In the genomic region with DNA sequence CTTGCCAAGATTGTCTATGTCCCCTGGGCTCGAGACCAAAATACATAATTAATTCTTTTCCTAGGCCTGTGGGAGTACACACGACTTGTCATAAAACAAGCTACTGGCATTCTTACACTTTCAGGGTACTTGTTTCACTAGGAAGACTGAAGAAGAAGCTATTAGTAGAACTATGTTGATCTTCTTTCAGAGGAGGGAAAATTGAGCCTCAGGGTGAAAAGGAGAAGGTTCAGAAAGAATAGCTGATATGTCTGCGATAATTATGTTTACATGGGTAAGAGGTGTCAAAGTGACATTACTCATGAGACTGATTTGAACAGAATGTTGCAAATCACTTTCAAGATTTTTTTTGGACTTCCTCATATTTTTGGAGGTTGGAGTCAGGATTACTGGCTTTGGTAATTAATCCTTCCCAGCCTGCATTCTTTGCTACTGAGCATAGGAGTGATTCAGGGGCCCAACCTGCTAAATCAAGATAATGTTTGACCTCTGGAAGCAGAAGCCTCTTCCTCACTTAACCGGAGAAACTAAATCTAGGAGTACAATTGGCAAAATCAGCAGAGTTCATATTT, we compare ENCODE assay signal across 13 cellular contexts.
DNase-seq lines count a peak whose midpoint lies in the region; ATAC-seq and TF ChIP-seq lines count a peak whose summit lies in the region.
"Had no signal": no experiment of that assay in that cellular context is flagged by ENCODE, and none has a peak within 500 bp of the region (broad histone marks: within the 10 kb centered on the region; RNA-seq: fewer than 3 reads in every experiment).

No MANE protein-coding gene starts in this region.

- DNase-seq in left ventricle myocardium superior, result no peak
- DNase-seq in right cardiac atrium, result no peak
- peak; percentile 54 for DNase-seq in astrocyte of the hippocampus (ENCODE audit: low read depth, low spot score)
- peak; percentile 70 for DNase-seq in kidney glomerular epithelial cell (lab: John Stamatoyannopoulos, UW)
- DNase-seq in type B pancreatic cell (ENCODE audit: extremely low spot score, unreplicated experiment), result no peak
- DNase-seq in NCI-H82 treated with DMSO at 0.1 percent for 48 hours (lab: John Stamatoyannopoulos, UW; ENCODE audit: unreplicated experiment), result no peak
- DNase-seq in endothelial cell (ENCODE audit: low spot score), result no peak
- DNase-seq in HuH-7 (ENCODE audit: low spot score), result no peak
- DNase-seq: activated T-cell treated with anti-CD3 and anti-CD28 coated beads for 4 hours; NCI-H1694 treated with DMSO at 0.1 percent for 48 hours; stimulated activated CD4-positive, alpha-beta T cell treated with anti-CD3 and anti-CD28 coated beads, Interleukin-2, amount 100 ng/mL, for 48 hours had no signal

- no peaks in the 10 kb centered on the region for H3K9me3 Mint-ChIP-seq in type B pancreatic cell
- no peaks in the 10 kb centered on the region for H3K9me3 Mint-ChIP-seq in endothelial cell (ENCODE audit: unreplicated experiment)

- H3K36me3 Mint-ChIP-seq in type B pancreatic cell (no peaks in the 10 kb centered on the region), endothelial cell (ENCODE audit: low read depth, unreplicated experiment) (no peaks in the 10 kb centered on the region)
- H3K36me3 Mint-ChIP-seq: brain had no signal

- H3K27me3 Mint-ChIP-seq in type B pancreatic cell (peaks cover 65% of the 10 kb centered on the region), endothelial cell (ENCODE audit: unreplicated experiment) (peaks cover 1% of the 10 kb centered on the region)
- H3K27me3 Mint-ChIP-seq: B cell had no signal

- intact Hi-C loops in left ventricle myocardium superior (cut with micrococcal nuclease), result no loop called here
- intact Hi-C loops in right cardiac atrium (cut with DNase I), result no loop called here

- H3K27ac ChIP-seq in right cardiac atrium (ENCODE audit: low read length), result no peak overlapping the region

- H3K4me3 Mint-ChIP-seq in type B pancreatic cell (peak overlapping the region; percentile 27), endothelial cell (ENCODE audit: unreplicated experiment) (no peak overlapping the region)
- H3K4me3 Mint-ChIP-seq: B cell, brain had no signal

- peaks cover 47% of the 10 kb centered on the region for H3K4me1 Mint-ChIP-seq in type B pancreatic cell (ENCODE audit: unreplicated experiment)
- no peaks in the 10 kb centered on the region for H3K4me1 Mint-ChIP-seq in endothelial cell (ENCODE audit: unreplicated experiment)
- H3K4me1 Mint-ChIP-seq: B cell had no signal

- no peaks in the 10 kb centered on the region for H3K27me3 ChIP-seq in right cardiac atrium (ENCODE audit: control insufficient read depth, insufficient read depth)

- no peak overlapping the region for H3K4me3 ChIP-seq in right cardiac atrium (ENCODE audit: low read length)

- TF ChIP-seq CTCF in type B pancreatic cell (conservative IDR thresholded peaks at IDR 0.05), result no peak
- no peak for TF ChIP-seq CTCF in endothelial cell (IDR thresholded peaks at IDR 0.05; ENCODE audit: unreplicated experiment)

- H3K4me1 ChIP-seq in right cardiac atrium (ENCODE audit: control insufficient read depth, insufficient read depth, low read length), result peaks cover 9% of the 10 kb centered on the region

- H3K9me3 ChIP-seq in right cardiac atrium (ENCODE audit: control insufficient read depth, low read length), result no peaks in the 10 kb centered on the region

- 15% methylated on average over 4 of the region's 4 CpGs for WGBS in right cardiac atrium

- H3K27ac Mint-ChIP-seq in type B pancreatic cell (peak overlapping the region; percentile 48), endothelial cell (ENCODE audit: unreplicated experiment) (no peak overlapping the region)
- H3K27ac Mint-ChIP-seq: B cell had no signal

- ATAC-seq in left ventricle myocardium superior (peak; percentile 7), right cardiac atrium (no peak)

Comparison
In these comparisons a context has a peak if more than half of its experiments do, and no peak if none do; other contexts are left out.
1. DNase-seq: peak in astrocyte of the hippocampus (single experiment) and kidney glomerular epithelial cell (single experiment); none in left ventricle myocardium superior (single experiment), right cardiac atrium (0 of 3), type B pancreatic cell (single experiment), NCI-H82 treated with DMSO at 0.1 percent for 48 hours (single experiment), endothelial cell (single experiment) and HuH-7 (single experiment).